1 cellular context compared by ENCODE assay signal in the genomic region with DNA sequence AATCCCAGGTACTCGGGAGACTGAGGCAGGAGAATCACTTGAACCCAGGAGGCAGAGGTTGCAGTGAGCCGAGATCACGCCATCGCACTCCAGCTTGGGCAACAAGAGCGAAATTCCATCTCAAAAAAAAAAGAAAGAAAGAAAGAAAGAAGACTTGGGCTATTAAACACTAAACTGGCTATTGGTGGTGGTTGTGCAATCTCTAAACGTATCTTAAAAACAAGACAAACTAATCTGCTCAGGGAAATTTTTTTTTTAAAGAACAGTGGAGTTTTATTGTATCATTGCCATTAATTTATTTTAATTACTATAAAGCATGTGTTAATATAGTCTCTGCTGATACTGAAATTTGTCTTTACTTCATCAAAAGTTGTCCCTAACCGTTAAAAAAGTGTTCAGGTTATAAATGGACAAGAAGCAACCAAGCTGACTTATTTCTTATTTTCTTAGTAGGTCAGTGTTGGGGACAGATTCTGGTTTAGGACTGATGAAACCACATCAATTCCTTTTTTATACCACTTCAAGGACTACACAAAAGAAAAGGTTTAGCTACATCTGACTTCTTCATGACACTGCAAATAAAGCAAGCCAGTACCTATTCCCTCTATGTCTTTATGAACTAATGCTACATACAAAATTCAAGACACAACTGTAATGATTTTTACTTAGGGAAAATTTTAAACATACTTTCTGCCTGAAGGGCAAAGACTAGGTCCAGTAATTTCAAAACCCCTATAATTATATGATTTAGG.
TF ChIP-seq lines count a peak whose summit lies in the region.

No MANE protein-coding gene starts in this region.

TF ChIP-seq in HepG2, 621 proteins besides CTCF, POLR2A, EP300 and RAD21 (continued from another document):
- TF ChIP-seq, protein P1, sequence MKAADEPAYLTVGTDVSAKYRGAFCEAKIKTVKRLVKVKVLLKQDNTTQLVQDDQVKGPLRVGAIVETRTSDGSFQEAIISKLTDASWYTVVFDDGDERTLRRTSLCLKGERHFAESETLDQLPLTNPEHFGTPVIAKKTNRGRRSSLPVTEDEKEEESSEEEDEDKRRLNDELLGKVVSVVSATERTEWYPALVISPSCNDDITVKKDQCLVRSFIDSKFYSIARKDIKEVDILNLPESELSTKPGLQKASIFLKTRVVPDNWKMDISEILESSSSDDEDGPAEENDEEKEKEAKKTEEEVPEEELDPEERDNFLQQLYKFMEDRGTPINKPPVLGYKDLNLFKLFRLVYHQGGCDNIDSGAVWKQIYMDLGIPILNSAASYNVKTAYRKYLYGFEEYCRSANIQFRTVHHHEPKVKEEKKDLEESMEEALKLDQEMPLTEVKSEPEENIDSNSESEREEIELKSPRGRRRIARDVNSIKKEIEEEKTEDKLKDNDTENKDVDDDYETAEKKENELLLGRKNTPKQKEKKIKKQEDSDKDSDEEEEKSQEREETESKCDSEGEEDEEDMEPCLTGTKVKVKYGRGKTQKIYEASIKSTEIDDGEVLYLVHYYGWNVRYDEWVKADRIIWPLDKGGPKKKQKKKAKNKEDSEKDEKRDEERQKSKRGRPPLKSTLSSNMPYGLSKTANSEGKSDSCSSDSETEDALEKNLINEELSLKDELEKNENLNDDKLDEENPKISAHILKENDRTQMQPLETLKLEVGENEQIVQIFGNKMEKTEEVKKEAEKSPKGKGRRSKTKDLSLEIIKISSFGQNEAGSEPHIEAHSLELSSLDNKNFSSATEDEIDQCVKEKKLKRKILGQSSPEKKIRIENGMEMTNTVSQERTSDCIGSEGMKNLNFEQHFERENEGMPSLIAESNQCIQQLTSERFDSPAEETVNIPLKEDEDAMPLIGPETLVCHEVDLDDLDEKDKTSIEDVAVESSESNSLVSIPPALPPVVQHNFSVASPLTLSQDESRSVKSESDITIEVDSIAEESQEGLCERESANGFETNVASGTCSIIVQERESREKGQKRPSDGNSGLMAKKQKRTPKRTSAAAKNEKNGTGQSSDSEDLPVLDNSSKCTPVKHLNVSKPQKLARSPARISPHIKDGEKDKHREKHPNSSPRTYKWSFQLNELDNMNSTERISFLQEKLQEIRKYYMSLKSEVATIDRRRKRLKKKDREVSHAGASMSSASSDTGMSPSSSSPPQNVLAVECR (CRISPR knock-in tag; IDR thresholded peaks at IDR 0.05; ENCODE audit: borderline replicate concordance), result no peak
- no peak for TF ChIP-seq ZSCAN29 (CRISPR knock-in tag; conservative IDR thresholded peaks at IDR 0.05)
- TF ChIP-seq CAMTA2 (CRISPR knock-in tag; IDR thresholded peaks at IDR 0.05; ENCODE audit: borderline replicate concordance), result no peak
